In the genomic region with DNA sequence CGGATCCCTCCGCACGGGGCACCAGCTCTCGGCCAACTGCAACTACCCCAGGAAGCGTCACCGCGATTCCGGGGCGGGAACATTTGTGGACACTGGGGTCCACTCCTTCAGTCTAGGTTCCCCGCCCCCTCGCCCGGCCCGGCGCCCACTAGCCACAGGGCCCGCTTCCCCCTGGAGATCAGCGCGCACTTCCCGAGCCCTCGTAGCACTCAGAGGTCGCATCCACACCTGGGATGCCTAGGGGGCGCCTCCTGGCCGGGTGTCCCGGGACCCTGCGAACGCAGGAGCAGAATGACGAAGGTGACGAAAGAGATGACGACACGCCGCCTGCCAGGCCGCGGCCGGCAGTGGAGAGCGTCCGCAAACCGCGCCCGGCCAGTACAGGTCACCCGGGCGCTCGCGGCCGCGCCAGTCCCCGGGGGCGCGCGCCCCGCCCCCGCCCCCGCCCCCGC, we compare ENCODE assay signal across 1 cellular context.
TF ChIP-seq lines count a peak whose summit lies in the region.

No MANE protein-coding gene starts in this region.

TF ChIP-seq in HEK293, 187 proteins besides CTCF, POLR2A, EP300 and RAD21 (continued from another document):
- TF ChIP-seq, protein P1, sequence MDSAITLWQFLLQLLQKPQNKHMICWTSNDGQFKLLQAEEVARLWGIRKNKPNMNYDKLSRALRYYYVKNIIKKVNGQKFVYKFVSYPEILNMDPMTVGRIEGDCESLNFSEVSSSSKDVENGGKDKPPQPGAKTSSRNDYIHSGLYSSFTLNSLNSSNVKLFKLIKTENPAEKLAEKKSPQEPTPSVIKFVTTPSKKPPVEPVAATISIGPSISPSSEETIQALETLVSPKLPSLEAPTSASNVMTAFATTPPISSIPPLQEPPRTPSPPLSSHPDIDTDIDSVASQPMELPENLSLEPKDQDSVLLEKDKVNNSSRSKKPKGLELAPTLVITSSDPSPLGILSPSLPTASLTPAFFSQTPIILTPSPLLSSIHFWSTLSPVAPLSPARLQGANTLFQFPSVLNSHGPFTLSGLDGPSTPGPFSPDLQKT (IDR thresholded peaks at IDR 0.05; ENCODE audit: borderline replicate concordance, low read depth, low read length), result no peak
- TF ChIP-seq, protein P2, sequence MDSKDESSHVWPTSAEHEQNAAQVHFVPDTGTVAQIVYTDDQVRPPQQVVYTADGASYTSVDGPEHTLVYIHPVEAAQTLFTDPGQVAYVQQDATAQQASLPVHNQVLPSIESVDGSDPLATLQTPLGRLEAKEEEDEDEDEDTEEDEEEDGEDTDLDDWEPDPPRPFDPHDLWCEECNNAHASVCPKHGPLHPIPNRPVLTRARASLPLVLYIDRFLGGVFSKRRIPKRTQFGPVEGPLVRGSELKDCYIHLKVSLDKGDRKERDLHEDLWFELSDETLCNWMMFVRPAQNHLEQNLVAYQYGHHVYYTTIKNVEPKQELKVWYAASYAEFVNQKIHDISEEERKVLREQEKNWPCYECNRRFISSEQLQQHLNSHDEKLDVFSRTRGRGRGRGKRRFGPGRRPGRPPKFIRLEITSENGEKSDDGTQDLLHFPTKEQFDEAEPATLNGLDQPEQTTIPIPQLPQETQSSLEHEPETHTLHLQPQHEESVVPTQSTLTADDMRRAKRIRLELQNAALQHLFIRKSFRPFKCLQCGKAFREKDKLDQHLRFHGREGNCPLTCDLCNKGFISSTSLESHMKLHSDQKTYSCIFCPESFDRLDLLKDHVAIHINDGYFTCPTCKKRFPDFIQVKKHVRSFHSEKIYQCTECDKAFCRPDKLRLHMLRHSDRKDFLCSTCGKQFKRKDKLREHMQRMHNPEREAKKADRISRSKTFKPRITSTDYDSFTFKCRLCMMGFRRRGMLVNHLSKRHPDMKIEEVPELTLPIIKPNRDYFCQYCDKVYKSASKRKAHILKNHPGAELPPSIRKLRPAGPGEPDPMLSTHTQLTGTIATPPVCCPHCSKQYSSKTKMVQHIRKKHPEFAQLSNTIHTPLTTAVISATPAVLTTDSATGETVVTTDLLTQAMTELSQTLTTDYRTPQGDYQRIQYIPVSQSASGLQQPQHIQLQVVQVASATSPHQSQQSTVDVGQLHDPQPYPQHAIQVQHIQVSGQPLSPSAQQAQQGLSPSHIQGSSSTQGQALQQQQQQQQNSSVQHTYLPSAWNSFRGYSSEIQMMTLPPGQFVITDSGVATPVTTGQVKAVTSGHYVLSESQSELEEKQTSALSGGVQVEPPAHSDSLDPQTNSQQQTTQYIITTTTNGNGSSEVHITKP (tag by site-specific recombination; IDR thresholded peaks at IDR 0.05), result peak; percentile 98
- 0 out of 2 replicates have a peak, but pooled peaks have one; percentile 14 for TF ChIP-seq ZNF707 (tag by site-specific recombination; IDR thresholded peaks at IDR 0.05)
- TF ChIP-seq ZNF274 (IDR thresholded peaks at IDR 0.05; ENCODE audit: low read length), result no peak
- no peak for TF ChIP-seq ZNF274 (tag by site-specific recombination; IDR thresholded peaks at IDR 0.05; ENCODE audit: borderline replicate concordance)
- TF ChIP-seq WT1 (tag by site-specific recombination; IDR thresholded peaks at IDR 0.05), result 0 out of 2 replicates have a peak, but pooled peaks have one; percentile 16
- TF ChIP-seq, protein P3, sequence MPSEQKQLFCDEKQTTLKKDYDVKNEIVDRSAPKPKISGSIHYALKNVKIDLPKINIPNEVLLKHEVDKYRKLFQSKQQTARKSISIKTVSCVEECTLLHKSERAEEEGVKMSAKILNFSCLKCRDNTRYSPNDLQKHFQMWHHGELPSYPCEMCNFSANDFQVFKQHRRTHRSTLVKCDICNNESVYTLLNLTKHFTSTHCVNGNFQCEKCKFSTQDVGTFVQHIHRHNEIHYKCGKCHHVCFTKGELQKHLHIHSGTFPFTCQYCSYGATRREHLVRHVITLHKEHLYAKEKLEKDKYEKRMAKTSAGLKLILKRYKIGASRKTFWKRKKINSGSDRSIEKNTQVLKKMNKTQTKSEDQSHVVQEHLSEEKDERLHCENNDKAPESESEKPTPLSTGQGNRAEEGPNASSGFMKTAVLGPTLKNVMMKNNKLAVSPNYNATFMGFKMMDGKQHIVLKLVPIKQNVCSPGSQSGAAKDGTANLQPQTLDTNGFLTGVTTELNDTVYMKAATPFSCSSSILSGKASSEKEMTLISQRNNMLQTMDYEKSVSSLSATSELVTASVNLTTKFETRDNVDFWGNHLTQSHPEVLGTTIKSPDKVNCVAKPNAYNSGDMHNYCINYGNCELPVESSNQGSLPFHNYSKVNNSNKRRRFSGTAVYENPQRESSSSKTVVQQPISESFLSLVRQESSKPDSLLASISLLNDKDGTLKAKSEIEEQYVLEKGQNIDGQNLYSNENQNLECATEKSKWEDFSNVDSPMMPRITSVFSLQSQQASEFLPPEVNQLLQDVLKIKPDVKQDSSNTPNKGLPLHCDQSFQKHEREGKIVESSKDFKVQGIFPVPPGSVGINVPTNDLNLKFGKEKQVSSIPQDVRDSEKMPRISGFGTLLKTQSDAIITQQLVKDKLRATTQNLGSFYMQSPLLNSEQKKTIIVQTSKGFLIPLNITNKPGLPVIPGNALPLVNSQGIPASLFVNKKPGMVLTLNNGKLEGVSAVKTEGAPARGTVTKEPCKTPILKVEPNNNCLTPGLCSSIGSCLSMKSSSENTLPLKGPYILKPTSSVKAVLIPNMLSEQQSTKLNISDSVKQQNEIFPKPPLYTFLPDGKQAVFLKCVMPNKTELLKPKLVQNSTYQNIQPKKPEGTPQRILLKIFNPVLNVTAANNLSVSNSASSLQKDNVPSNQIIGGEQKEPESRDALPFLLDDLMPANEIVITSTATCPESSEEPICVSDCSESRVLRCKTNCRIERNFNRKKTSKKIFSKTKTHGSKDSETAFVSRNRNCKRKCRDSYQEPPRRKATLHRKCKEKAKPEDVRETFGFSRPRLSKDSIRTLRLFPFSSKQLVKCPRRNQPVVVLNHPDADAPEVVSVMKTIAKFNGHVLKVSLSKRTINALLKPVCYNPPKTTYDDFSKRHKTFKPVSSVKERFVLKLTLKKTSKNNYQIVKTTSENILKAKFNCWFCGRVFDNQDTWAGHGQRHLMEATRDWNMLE (tag by site-specific recombination; conservative IDR thresholded peaks at IDR 0.05; ENCODE audit: low read depth), result 0 out of 2 replicates have a peak, but pooled peaks have one; percentile 35
- TF ChIP-seq, protein P4, sequence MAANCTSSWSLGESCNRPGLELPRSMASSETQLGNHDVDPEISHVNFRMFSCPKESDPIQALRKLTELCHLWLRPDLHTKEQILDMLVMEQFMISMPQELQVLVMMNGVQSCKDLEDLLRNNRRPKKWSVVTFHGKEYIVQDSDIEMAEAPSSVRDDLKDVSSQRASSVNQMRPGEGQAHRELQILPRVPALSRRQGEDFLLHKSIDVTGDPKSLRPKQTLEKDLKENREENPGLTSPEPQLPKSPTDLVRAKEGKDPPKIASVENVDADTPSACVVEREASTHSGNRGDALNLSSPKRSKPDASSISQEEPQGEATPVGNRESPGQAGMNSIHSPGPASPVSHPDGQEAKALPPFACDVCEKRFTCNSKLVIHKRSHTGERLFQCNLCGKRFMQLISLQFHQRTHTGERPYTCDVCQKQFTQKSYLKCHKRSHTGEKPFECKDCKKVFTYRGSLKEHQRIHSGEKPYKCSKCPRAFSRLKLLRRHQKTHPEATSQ (tag by site-specific recombination; IDR thresholded peaks at IDR 0.05), result peak; percentile 69
- TF ChIP-seq ZBTB7A (tag by site-specific recombination; IDR thresholded peaks at IDR 0.05; ENCODE audit: low read depth), result 0 out of 2 replicates have a peak, but pooled peaks have one; percentile 39
- no peak; the same call in 1 of the 2 replicates for TF ChIP-seq ZNF394 (tag by site-specific recombination; IDR thresholded peaks at IDR 0.05; ENCODE audit: borderline replicate concordance)
- TF ChIP-seq SP3 (tag by site-specific recombination; IDR thresholded peaks at IDR 0.05), result peak; percentile 85
- TF ChIP-seq ZIC2 (tag by site-specific recombination; IDR thresholded peaks at IDR 0.05), result peak; percentile 79
- TF ChIP-seq ZNF837 (tag by site-specific recombination; IDR thresholded peaks at IDR 0.05), result no peak
- TF ChIP-seq ZSCAN30 (tag by site-specific recombination; IDR thresholded peaks at IDR 0.05), result peak; percentile 91
- peak; percentile 27; the same call in 1 of the 2 replicates for TF ChIP-seq ZNF501 (tag by site-specific recombination; IDR thresholded peaks at IDR 0.05)
- no peak for TF ChIP-seq ZNF132 (tag by site-specific recombination; IDR thresholded peaks at IDR 0.05; ENCODE audit: borderline replicate concordance)
- TF ChIP-seq ZXDB (tag by site-specific recombination; IDR thresholded peaks at IDR 0.05), result peak; percentile 30; the same call in 1 of the 2 replicates
- no peak; the same call in 1 of the 2 replicates for TF ChIP-seq GLI4 (tag by site-specific recombination; IDR thresholded peaks at IDR 0.05)
- peak; percentile 49 for TF ChIP-seq ZFHX2 (tag by site-specific recombination; conservative IDR thresholded peaks at IDR 0.05)
- peak; percentile 99 for TF ChIP-seq ZNF629 (tag by site-specific recombination; IDR thresholded peaks at IDR 0.05)
- peak; percentile 88 for TF ChIP-seq ZNF335 (tag by site-specific recombination; conservative IDR thresholded peaks at IDR 0.05)
- TF ChIP-seq, protein P5, sequence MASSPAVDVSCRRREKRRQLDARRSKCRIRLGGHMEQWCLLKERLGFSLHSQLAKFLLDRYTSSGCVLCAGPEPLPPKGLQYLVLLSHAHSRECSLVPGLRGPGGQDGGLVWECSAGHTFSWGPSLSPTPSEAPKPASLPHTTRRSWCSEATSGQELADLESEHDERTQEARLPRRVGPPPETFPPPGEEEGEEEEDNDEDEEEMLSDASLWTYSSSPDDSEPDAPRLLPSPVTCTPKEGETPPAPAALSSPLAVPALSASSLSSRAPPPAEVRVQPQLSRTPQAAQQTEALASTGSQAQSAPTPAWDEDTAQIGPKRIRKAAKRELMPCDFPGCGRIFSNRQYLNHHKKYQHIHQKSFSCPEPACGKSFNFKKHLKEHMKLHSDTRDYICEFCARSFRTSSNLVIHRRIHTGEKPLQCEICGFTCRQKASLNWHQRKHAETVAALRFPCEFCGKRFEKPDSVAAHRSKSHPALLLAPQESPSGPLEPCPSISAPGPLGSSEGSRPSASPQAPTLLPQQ (tag by site-specific recombination; IDR thresholded peaks at IDR 0.05), result peak; percentile 98
- TF ChIP-seq, protein P6, sequence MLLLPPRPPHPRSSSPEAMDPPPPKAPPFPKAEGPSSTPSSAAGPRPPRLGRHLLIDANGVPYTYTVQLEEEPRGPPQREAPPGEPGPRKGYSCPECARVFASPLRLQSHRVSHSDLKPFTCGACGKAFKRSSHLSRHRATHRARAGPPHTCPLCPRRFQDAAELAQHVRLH (tag by site-specific recombination; IDR thresholded peaks at IDR 0.05), result 0 out of 2 replicates have a peak, but pooled peaks have one; percentile 27
